ENCODE assay signal across 15 cellular contexts in genomic region chr2:37576831-37577230, GRCh38.
DNase-seq lines count a peak whose midpoint lies in the region; ATAC-seq and TF ChIP-seq lines count a peak whose summit lies in the region.
"Had no signal": no experiment of that assay in that cellular context is flagged by ENCODE, and none has a peak within 500 bp of the region (broad histone marks: within the 10 kb centered on the region; RNA-seq: fewer than 3 reads in every experiment).

No MANE protein-coding gene starts in this region.

- H3K9me3 Mint-ChIP-seq in activated T-cell treated with anti-CD3 and anti-CD28 coated beads, Interleukin-2, amount 50 U/mL, for 4 hours = peaks cover 3% of the 10 kb centered on the region

- no peaks in the 10 kb centered on the region for H3K27me3 Mint-ChIP-seq in activated T-cell treated with anti-CD3 and anti-CD28 coated beads, Interleukin-2, amount 50 U/mL, for 4 hours (ENCODE audit: low read depth)

- ATAC-seq in activated T-cell treated with anti-CD3 and anti-CD28 coated beads, Interleukin-2, amount 50 U/mL, for 4 hours = no peak
- ATAC-seq: CD8-positive, alpha-beta T cell; GM12878 had no signal

- no peak overlapping the region for H3K4me3 ChIP-seq in fibroblast of the aortic adventitia (ENCODE audit: low read depth, low read length)
- H3K4me3 ChIP-seq: GM12878 had no signal

- DNase-seq in LHCN-M2 (ENCODE audit: low read depth) = peak; percentile 67
- peak; percentile 65 for DNase-seq in amniotic epithelial cell (ENCODE audit: low read depth)
- peak; percentile 53 for DNase-seq in fibroblast of the aortic adventitia (ENCODE audit: low read depth)
- DNase-seq in Ammon's horn (ENCODE audit: low spot score) = no peak
- no peak for DNase-seq in activated T-cell treated with anti-CD3 and anti-CD28 coated beads, Interleukin-2, amount 50 U/mL, for 4 hours
- DNase-seq in LoVo (ENCODE audit: low spot score) = no peak
- no peak for DNase-seq in NCI-H2029 (lab: John Stamatoyannopoulos, UW)
- DNase-seq: CD8-positive, alpha-beta T cell; DND-41; NCI-H1417; NCI-H1930; NCI-H2171; NCI-H446 treated with DMSO at 0.1 percent for 48 hours; NK-92 treated with Interleukin-12 subunit alpha and Interleukin-12 subunit beta, amount 100 ng/mL, for 24 hours had no signal

- peaks cover 17% of the 10 kb centered on the region for H3K4me1 Mint-ChIP-seq in activated T-cell treated with anti-CD3 and anti-CD28 coated beads, Interleukin-2, amount 50 U/mL, for 4 hours (ENCODE audit: low read depth)

- H3K36me3 Mint-ChIP-seq in activated T-cell treated with anti-CD3 and anti-CD28 coated beads, Interleukin-2, amount 50 U/mL, for 4 hours (ENCODE audit: insufficient read depth) = no peaks in the 10 kb centered on the region
- H3K36me3 Mint-ChIP-seq: CD8-positive, alpha-beta T cell had no signal

- H3K4me3 Mint-ChIP-seq in activated T-cell treated with anti-CD3 and anti-CD28 coated beads, Interleukin-2, amount 50 U/mL, for 4 hours = no peak overlapping the region
- H3K4me3 Mint-ChIP-seq: CD8-positive, alpha-beta T cell had no signal

- no peak for TF ChIP-seq CTCF in fibroblast of the aortic adventitia (IDR thresholded peaks at IDR 0.05; ENCODE audit: insufficient read depth, low read length)

Comparison
In these comparisons a context has a peak if more than half of its experiments do, and no peak if none do; other contexts are left out.
1. DNase-seq: peak in LHCN-M2 (single experiment), amniotic epithelial cell (single experiment) and fibroblast of the aortic adventitia (single experiment); none in Ammon's horn (single experiment), activated T-cell treated with anti-CD3 and anti-CD28 coated beads, Interleukin-2, amount 50 U/mL, for 4 hours (single experiment), LoVo (single experiment) and NCI-H2029 (single experiment).